In genomic region chr6:51959744-51960383, GRCh38 we compare ENCODE assay signal across 8 cellular contexts.
DNase-seq lines count a peak whose midpoint lies in the region; ATAC-seq, FAIRE-seq and TF ChIP-seq lines count a peak whose summit lies in the region.

No MANE protein-coding gene starts in this region.

- no peaks in the 10 kb centered on the region for H4K20me1 ChIP-seq in GM23248 (ENCODE audit: insufficient read depth)
- H4K20me1 ChIP-seq in HepG2 (ENCODE audit: insufficient read depth, low read length): no peaks in the 10 kb centered on the region

- CTCF ChIA-PET in HepG2 (lab: Yijun Ruan, JAX; ENCODE audit: low intra/inter-chr PET ratio, low total read pairs): interaction anchor here (1.2 to 2.3 kb wide), 3 partner anchors 105 to 1304 kb away, joined by 5 to 34 read pairs (median 27); no protein-coding TSS in a partner anchor

- H3K9me3 ChIP-seq in GM23248 (ENCODE audit: low read depth): no peaks in the 10 kb centered on the region
- H3K9me3 ChIP-seq in HepG2 (ENCODE audit: low read length): no peaks in the 10 kb centered on the region

- H3K4me1 ChIP-seq in GM23248 (ENCODE audit: insufficient read depth) (no peaks in the 10 kb centered on the region), HepG2 (ENCODE audit: insufficient read depth, low read length) (no peaks in the 10 kb centered on the region)

- H2AFZ ChIP-seq in GM23248: no peak overlapping the region
- H2AFZ ChIP-seq in HepG2 (ENCODE audit: low read length): no peak overlapping the region

- ATAC-seq in HepG2: peak; percentile 97
- peak in 1 of 2 donors; percentile 73 for ATAC-seq in stimulated activated naive B cell treated with anti-CD40 and anti-IgM and Interleukin-4, amounts not matched to agents 10 μg/mL and 1 μg/mL and 100 μg/mL, for 72 hours (replicated peaks)

- no peaks in the 10 kb centered on the region for H3K9me3 Mint-ChIP-seq in chondrocyte (ENCODE audit: low read depth)
- H3K9me3 Mint-ChIP-seq in stimulated activated naive B cell treated with anti-CD40 and anti-IgM and Interleukin-4, amounts not matched to agents 10 μg/mL and 1 μg/mL and 100 μg/mL, for 72 hours: peaks cover 0 to 2% of the 10 kb centered on the region in 2 donors

- in situ Hi-C loops in GM23248 (cut with MboI) (loop anchor here (10.0 kb wide), 1 partner anchor 1145 kb away; the partner anchor contains the start of gene TFAP2B), HepG2 (cut with HindIII; ENCODE audit: extremely low pct_ligation_motif_present, low pct_unique_long_range_greater_than_20kb) (loop anchor here (5.0 kb wide), 2 partner anchors 118 to 1143 kb away; partner anchors contain the start of gene TFAP2B)

- H3K36me3 ChIP-seq in GM23248 (ENCODE audit: low read depth): no peaks in the 10 kb centered on the region
- H3K36me3 ChIP-seq in HepG2 (replicated peaks in 1 of 2; ENCODE audit: control insufficient read depth in 1 of 2, insufficient read depth in 2 of 2, low read length in 2 of 2): no peaks in the 10 kb centered on the region

- peaks cover 25% of the 10 kb centered on the region for H3K27me3 Mint-ChIP-seq in chondrocyte (ENCODE audit: low read depth)
- peaks cover 4 to 22% of the 10 kb centered on the region in 2 donors for H3K27me3 Mint-ChIP-seq in stimulated activated naive B cell treated with anti-CD40 and anti-IgM and Interleukin-4, amounts not matched to agents 10 μg/mL and 1 μg/mL and 100 μg/mL, for 72 hours

- H3K9ac ChIP-seq in GM23248: no peak overlapping the region
- H3K9ac ChIP-seq in HepG2 (ENCODE audit: insufficient read depth, low read depth, low read length): no peak overlapping the region

- WGBS in GM23248 (ENCODE audit: low coverage in 1 of 2, low lambda C conversion rate in 2 of 2, missing lambda C conversion rate in 2 of 2), 2 experiments: 5% methylated on average over 6 of the region's 6 CpGs
- WGBS in HepG2 (ENCODE audit: low lambda C conversion rate): 0% methylated on average over 6 of the region's 6 CpGs

- peak; percentile 97 for FAIRE-seq in HepG2 (lab: Jason Lieb, UNC)

- no peaks in the 10 kb centered on the region; the same call in 1 of the 2 replicates for H3K27me3 ChIP-seq in GM23248 (replicated peaks; ENCODE audit: insufficient read depth)
- no peaks in the 10 kb centered on the region for H3K27me3 ChIP-seq in HepG2 (ENCODE audit: control insufficient read depth in 1 of 2, insufficient read depth in 2 of 2, low read length in 2 of 2)

- no peak overlapping the region for H3K4me3 Mint-ChIP-seq in chondrocyte (ENCODE audit: unreplicated experiment)
- H3K4me3 Mint-ChIP-seq in stimulated activated naive B cell treated with anti-CD40 and anti-IgM and Interleukin-4, amounts not matched to agents 10 μg/mL and 1 μg/mL and 100 μg/mL, for 72 hours: no peak overlapping the region

- H3K27ac ChIP-seq in GM23248: no peak overlapping the region
- H3K27ac ChIP-seq in HepG2 (ENCODE audit: extremely low read length, insufficient read depth, low read length): no peak overlapping the region

- H3K79me2 ChIP-seq in GM23248 (ENCODE audit: insufficient read depth) (no peaks in the 10 kb centered on the region), HepG2 (ENCODE audit: insufficient read depth, low read length) (no peaks in the 10 kb centered on the region)

- peak; percentile 74 for TF ChIP-seq RAD21 in HepG2 (CRISPR knock-in tag; IDR thresholded peaks at IDR 0.05)

- no peaks in the 10 kb centered on the region for H3K9me2 ChIP-seq in GM23248 (ENCODE audit: insufficient read depth)

- no peaks in the 10 kb centered on the region for H3K36me3 Mint-ChIP-seq in chondrocyte (ENCODE audit: low read depth)
- no peaks in the 10 kb centered on the region for H3K36me3 Mint-ChIP-seq in stimulated activated naive B cell treated with anti-CD40 and anti-IgM and Interleukin-4, amounts not matched to agents 10 μg/mL and 1 μg/mL and 100 μg/mL, for 72 hours

- no peak for TF ChIP-seq EP300 in HepG2 (IDR thresholded peaks at IDR 0.05; ENCODE audit: low read depth in 2 of 2, low read length in 2 of 2)
- no peak for TF ChIP-seq EP300 in HepG2 (CRISPR knock-in tag; IDR thresholded peaks at IDR 0.05; ENCODE audit: borderline replicate concordance)

- peak; percentile 72 for TF ChIP-seq CTCF in LNCAP (IDR thresholded peaks at IDR 0.05)
- peak; percentile 94 for TF ChIP-seq CTCF in chondrocyte (IDR thresholded peaks at IDR 0.05)
- TF ChIP-seq CTCF in HepG2 (CRISPR knock-in tag; IDR thresholded peaks at IDR 0.05): peak; percentile 95

- no peak for TF ChIP-seq POLR2A in HepG2 (IDR thresholded peaks at IDR 0.05; ENCODE audit: insufficient read depth in 1 of 2, low read depth in 2 of 2, low read length in 2 of 2)

- no peaks in the 10 kb centered on the region for H3K4me1 Mint-ChIP-seq in chondrocyte (ENCODE audit: low read depth)
- peaks cover 0 to 1% of the 10 kb centered on the region in 2 donors for H3K4me1 Mint-ChIP-seq in stimulated activated naive B cell treated with anti-CD40 and anti-IgM and Interleukin-4, amounts not matched to agents 10 μg/mL and 1 μg/mL and 100 μg/mL, for 72 hours

- peak; percentile 56 for DNase-seq in activated CD8-positive, alpha-beta memory T cell treated with anti-CD3 and anti-CD28 coated beads for 24 hours
- no peak for DNase-seq in activated CD8-positive, alpha-beta memory T cell treated with anti-CD3 and anti-CD28 coated beads, Interleukin-2, amount 50 U/mL, for 4 hours
- DNase-seq in GM23248 (peak; percentile 71), RPMI7951 (ENCODE audit: low read depth) (peak; percentile 58), chondrocyte (ENCODE audit: low spot score) (no peak), HepG2 (ENCODE audit: low spot score) (peak; percentile 70)
- DNase-seq in stimulated activated naive B cell treated with anti-CD40 and anti-IgM and Interleukin-4, amounts not matched to agents 10 μg/mL and 1 μg/mL and 100 μg/mL, for 72 hours: peak; percentile 20

- BruUV-seq in HepG2 (replicated peaks; lab: Mats Ljungman, UMichigan): no TSS peak

- H3F3A ChIP-seq in GM23248 (ENCODE audit: insufficient read depth): no peaks in the 10 kb centered on the region

- H3K4me3 ChIP-seq in GM23248 (no peak overlapping the region), HepG2 (replicated peaks in 1 of 3; ENCODE audit: insufficient read depth in 1 of 3, low read depth in 2 of 3, low read length in 3 of 3) (no peak overlapping the region)

- POLR2A ChIA-PET in HepG2 (lab: Yijun Ruan, JAX): no interaction called here

- no peak overlapping the region for H3K4me2 ChIP-seq in GM23248 (ENCODE audit: unreplicated experiment)
- no peak overlapping the region for H3K4me2 ChIP-seq in HepG2 (ENCODE audit: low read depth, low read length)

- H3K27ac Mint-ChIP-seq in chondrocyte (ENCODE audit: unreplicated experiment): no peak overlapping the region
- no peak overlapping the region for H3K27ac Mint-ChIP-seq in stimulated activated naive B cell treated with anti-CD40 and anti-IgM and Interleukin-4, amounts not matched to agents 10 μg/mL and 1 μg/mL and 100 μg/mL, for 72 hours

- intact Hi-C loops in HepG2 (cut with micrococcal nuclease; ENCODE audit: unreplicated experiment): loop anchor here (1.0 to 5.0 kb wide), 4 partner anchors 105 to 1144 kb away; no protein-coding TSS in a partner anchor

TF ChIP-seq in HepG2, 621 proteins besides CTCF, POLR2A, EP300 and RAD21 (continues in another document):
- TF ChIP-seq ZNF674 (CRISPR knock-in tag; IDR thresholded peaks at IDR 0.05; ENCODE audit: low read depth): no peak
- no peak for TF ChIP-seq TEF (CRISPR knock-in tag; IDR thresholded peaks at IDR 0.05)
- TF ChIP-seq HCFC1 (IDR thresholded peaks at IDR 0.05; ENCODE audit: low read depth, low read length): no peak
- no peak for TF ChIP-seq ZNF274 (CRISPR knock-in tag; IDR thresholded peaks at IDR 0.05)
- peak; percentile 52; the same call in 1 of the 2 replicates for TF ChIP-seq ERF (CRISPR knock-in tag; IDR thresholded peaks at IDR 0.05)
- TF ChIP-seq ZNF333 (CRISPR knock-in tag; IDR thresholded peaks at IDR 0.05; ENCODE audit: borderline replicate concordance): no peak
- peak; percentile 87; the same call in 1 of the 2 replicates for TF ChIP-seq TFAP4 (IDR thresholded peaks at IDR 0.05; ENCODE audit: borderline replicate concordance, low read depth)
- TF ChIP-seq ZFP41 (CRISPR knock-in tag; IDR thresholded peaks at IDR 0.05; ENCODE audit: borderline replicate concordance): no peak
- no peak for TF ChIP-seq TRAFD1 (CRISPR knock-in tag; IDR thresholded peaks at IDR 0.05; ENCODE audit: borderline replicate concordance)
- no peak for TF ChIP-seq CCAR2 (optimal IDR thresholded peaks at IDR 0.05; ENCODE audit: low read depth, low read length)
- TF ChIP-seq HNF4G (IDR thresholded peaks at IDR 0.05; ENCODE audit: borderline replicate concordance, low read depth, low read length): no peak
- TF ChIP-seq HNF4G (CRISPR knock-in tag; IDR thresholded peaks at IDR 0.05; ENCODE audit: borderline replicate concordance, low read depth): no peak
- no peak for TF ChIP-seq PHF21A (CRISPR knock-in tag; IDR thresholded peaks at IDR 0.05)
- TF ChIP-seq SCMH1 (CRISPR knock-in tag; IDR thresholded peaks at IDR 0.05; ENCODE audit: borderline replicate concordance): no peak

Comparison
In these comparisons a context has a peak if more than half of its experiments do, and no peak if none do; other contexts are left out.
1. DNase-seq: peak in activated CD8-positive, alpha-beta memory T cell treated with anti-CD3 and anti-CD28 coated beads for 24 hours (single experiment), GM23248 (single experiment), RPMI7951 (single experiment), HepG2 (single experiment) and stimulated activated naive B cell treated with anti-CD40 and anti-IgM and Interleukin-4, amounts not matched to agents 10 μg/mL and 1 μg/mL and 100 μg/mL, for 72 hours (single experiment); none in activated CD8-positive, alpha-beta memory T cell treated with anti-CD3 and anti-CD28 coated beads, Interleukin-2, amount 50 U/mL, for 4 hours (single experiment) and chondrocyte (single experiment).
2. Peak in every context shown above with its lines, with median percentiles within 50 percentile points of each other: CTCF ChIP-seq.